In genomic region chr1:43373034-43373940, GRCh38 we compare ENCODE assay signal across 12 cellular contexts. TPM values are rescaled to one million over a fixed set of nuclear protein-coding genes. Genes with fewer than 3 reads are reported as not detected.
A peak's percentile ranks its signal among the peaks of the same experiment; 100 is the strongest.
DNase-seq lines count a peak whose midpoint lies in the region; ATAC-seq, FAIRE-seq and TF ChIP-seq lines count a peak whose summit lies in the region.
"Had no signal": no experiment of that assay in that cellular context is flagged by ENCODE, and none has a peak within 500 bp of the region (broad histone marks: within the 10 kb centered on the region; RNA-seq: fewer than 3 reads in every experiment).

No MANE protein-coding gene starts in this region.

- intact Hi-C loops in A673 (cut with micrococcal nuclease; ENCODE audit: unreplicated experiment) = no loop called here

- no peak overlapping the region for H3K23ac ChIP-seq in H9 (ENCODE audit: insufficient read length, low read depth, low read length)

- H3K4me1 Mint-ChIP-seq in H9 = peaks cover 8% of the 10 kb centered on the region in 2 experiments

- no peak overlapping the region for H2AFZ ChIP-seq in H9 (ENCODE audit: low read length)

- no peak overlapping the region; the same call in 1 of the 2 replicates for H3K14ac ChIP-seq in H9 (ENCODE audit: insufficient read depth, low read length)

- H3K56ac ChIP-seq in H9 (ENCODE audit: insufficient read length, low read depth, low read length) = no peak overlapping the region

- H4K91ac ChIP-seq in H9 (ENCODE audit: insufficient read length, low read depth, low read length) = no peak overlapping the region

- no peak for TF ChIP-seq CTCF in A549 (IDR thresholded peaks at IDR 0.05)
- TF ChIP-seq CTCF in A673 (conservative IDR thresholded peaks at IDR 0.05; ENCODE audit: low read depth, low read length) = no peak
- TF ChIP-seq CTCF in H9 (conservative IDR thresholded peaks at IDR 0.05) = no peak

- no peak overlapping the region for H3K4ac ChIP-seq in H9 (ENCODE audit: low read depth, low read length)

- no peak overlapping the region for H3K9ac ChIP-seq in H9 (ENCODE audit: extremely low read depth, insufficient read length, low read length)
- H3K9ac ChIP-seq: BLaER1 treated with 17β-estradiol and CSF1 and Interleukin-3, amounts not matched to agents 10 nM and 100 nM had no signal

- H3K27me3 ChIP-seq in layer of hippocampus (ENCODE audit: control insufficient read depth, insufficient read depth, low read length) (no peaks in the 10 kb centered on the region), A673 (replicated peaks; ENCODE audit: insufficient read depth, low read depth, low read length, poor library complexity) (no peaks in the 10 kb centered on the region), H9 (ENCODE audit: insufficient read depth, low read length) (no peaks in the 10 kb centered on the region)
- H3K27me3 ChIP-seq: BLaER1 treated with 17β-estradiol and CSF1 and Interleukin-3, amounts not matched to agents 10 nM and 100 nM; testis had no signal

- ATAC-seq in A549 (peak; percentile 69 to 73), GM19023 (IDR thresholded peaks at IDR 0.05; ENCODE audit: unreplicated experiment) (no peak)

- H2BK20ac ChIP-seq in H9 (ENCODE audit: low read depth, low read length, poor library complexity, severe bottlenecking) = no peak overlapping the region

- peaks cover 6% of the 10 kb centered on the region for H3K23me2 ChIP-seq in H9 (ENCODE audit: insufficient read length, low read depth, low read length, poor library complexity, severe bottlenecking)

- H3K27ac ChIP-seq in A549 = peak overlapping the region; percentile 81 to 86
- H3K27ac ChIP-seq in layer of hippocampus (ENCODE audit: low read depth, low read length) = peak overlapping the region; percentile 53
- H3K27ac ChIP-seq in A673 (ENCODE audit: low read depth, low read length, poor library complexity, severe bottlenecking) = no peak overlapping the region
- H3K27ac ChIP-seq in H9 (ENCODE audit: insufficient read length, low read depth, low read length) = no peak overlapping the region
- H3K27ac ChIP-seq: testis had no signal

- no peak overlapping the region for H4K5ac ChIP-seq in H9 (ENCODE audit: insufficient read length, low read depth, low read length)

- H3K9me3 ChIP-seq in A549 (no peaks in the 10 kb centered on the region), A673 (ENCODE audit: low read depth, low read length, poor library complexity, severe bottlenecking) (no peaks in the 10 kb centered on the region), H9 (ENCODE audit: control insufficient read depth, low read depth, low read length) (no peaks in the 10 kb centered on the region)
- H3K9me3 ChIP-seq: BLaER1 treated with 17β-estradiol and CSF1 and Interleukin-3, amounts not matched to agents 10 nM and 100 nM; testis had no signal

- no peaks in the 10 kb centered on the region for H3K36me3 Mint-ChIP-seq in H9 (ENCODE audit: insufficient read depth in 1 of 3, low read depth in 3 of 3)

- FAIRE-seq in A549 (lab: Jason Lieb, UNC) (no peak), HTR-8/SVneo (lab: Jason Lieb, UNC) (no peak)

- H2BK5ac ChIP-seq in H9 (ENCODE audit: insufficient read length, low read length) = no peak overlapping the region

- CTCF ChIA-PET in A549 (lab: Yijun Ruan, JAX) = interaction anchor here (1.9 kb wide), 1 partner anchor 10 kb away, joined by 7 read pairs; no protein-coding TSS in a partner anchor
- CTCF ChIA-PET in A673 (lab: Charles Lee) = no interaction called here

- TF ChIP-seq EP300 in A549 (IDR thresholded peaks at IDR 0.05) = no peak; a peak in 1 of 5 replicates

- no peak for TF ChIP-seq RAD21 in A549 (conservative IDR thresholded peaks at IDR 0.05 in 1 of 2, IDR thresholded peaks at IDR 0.05 in 1 of 2)

- no peak overlapping the region for H3K27ac Mint-ChIP-seq in H9

- H3K4me1 ChIP-seq in A549 (peaks cover 45% of the 10 kb centered on the region), A673 (ENCODE audit: insufficient read depth, low read length, poor library complexity, severe bottlenecking) (peaks cover 6% of the 10 kb centered on the region), H9 (ENCODE audit: insufficient read depth, low read length) (no peaks in the 10 kb centered on the region; the same call in 1 of the 2 replicates)

- BruUV-seq in A673 (replicated peaks; lab: Mats Ljungman, UMichigan) = no TSS peak

- no peaks in the 10 kb centered on the region for H3K36me3 ChIP-seq in A673 (ENCODE audit: insufficient read depth, low read length, poor library complexity, severe bottlenecking)

- H3K18ac ChIP-seq in H9 (ENCODE audit: insufficient read length, low read depth, low read length) = no peak overlapping the region

- H2AK5ac ChIP-seq in H9 (ENCODE audit: insufficient read length, low read length) = no peak overlapping the region

- H3K4me3 ChIP-seq in A549 (no peak overlapping the region), A673 (ENCODE audit: low read depth, low read length, poor library complexity, severe bottlenecking) (no peak overlapping the region)
- H3K4me3 ChIP-seq: BLaER1 treated with 17β-estradiol and CSF1 and Interleukin-3, amounts not matched to agents 10 nM and 100 nM; testis had no signal

- H2BK15ac ChIP-seq in H9 (ENCODE audit: low read depth, low read length) = no peak overlapping the region

- peak overlapping the region; percentile 77 for H3K4me2 ChIP-seq in A549
- no peak overlapping the region for H3K4me2 ChIP-seq in H9 (ENCODE audit: insufficient read depth, insufficient read length, low read length)

- H4K20me1 ChIP-seq in H9 (ENCODE audit: control insufficient read depth, insufficient read depth, insufficient read length) = no peaks in the 10 kb centered on the region

- no peak for TF ChIP-seq POLR2A in A549 (IDR thresholded peaks at IDR 0.05; ENCODE audit: low read length)

- no peaks in the 10 kb centered on the region for H3K27me3 Mint-ChIP-seq in H9 (ENCODE audit: low read depth)

- DNase-seq in A549 (ENCODE audit: low read depth in 1 of 2, low spot score in 1 of 2) (peak; percentile 48 to 67), HTR-8/SVneo (ENCODE audit: insufficient read length, low spot score) (peak; percentile 31), cerebellar cortex (ENCODE audit: low spot score) (peak; percentile 57), A673 (ENCODE audit: low spot score) (no peak), H9 (no peak), NCI-H1092 (lab: John Stamatoyannopoulos, UW) (no peak)
- DNase-seq: stimulated activated CD4-positive, alpha-beta T cell treated with anti-CD3 and anti-CD28 coated beads, Interleukin-15, amount 100 ng/mL, for 24 hours; testis had no signal

- H3K4me3 Mint-ChIP-seq in H9 = no peak overlapping the region

- H3K9me3 Mint-ChIP-seq in H9 = no peaks in the 10 kb centered on the region

- H4K8ac ChIP-seq in H9 (replicated peaks; ENCODE audit: insufficient read length, low read depth, low read length) = no peak overlapping the region

- no peaks in the 10 kb centered on the region for H3K79me2 ChIP-seq in H9 (ENCODE audit: insufficient read depth, low read length)

- H2BK120ac ChIP-seq in H9 (ENCODE audit: low read depth, low read length, poor library complexity, severe bottlenecking) = no peak overlapping the region

- no peak overlapping the region for H3T11ph ChIP-seq in H9 (ENCODE audit: low read length)

- POLR2A ChIA-PET in A549 (lab: Yijun Ruan, JAX) (interaction anchor here (0.9 to 1.9 kb wide), 2 partner anchors 12 to 15 kb away, joined by 3 to 8 read pairs; partner anchors contain the start of gene CDC20), A673 (lab: Charles Lee; ENCODE audit: low non-redundant PET) (no interaction called here)

- no peak overlapping the region for H2BK12ac ChIP-seq in H9 (ENCODE audit: insufficient read length, low read depth, low read length)

- no peaks in the 10 kb centered on the region for H3K79me1 ChIP-seq in H9 (ENCODE audit: insufficient read depth, low read depth, low read length, poor library complexity, severe bottlenecking)

- WGBS in A549 (ENCODE audit: missing lambda C conversion rate) = 2% methylated on average over 4 of the region's 4 CpGs
- WGBS in H9 (ENCODE audit: extremely low coverage, insufficient read length, low lambda C conversion rate) = no CpG with 5 or more reads among the region's 4 CpGs

RNA-seq across cellular contexts. Expression of gene ELOVL1, which starts 5.5 kb away (rescaled TPM):
- polyA plus RNA-seq in A549 (2011; rRNA removed) (124 and 147 TPM in 2 replicates), A549 (2017; fragmentation: RNase III; extraction: RNeasy Plus Mini Kit Qiagen cat#74134 plus additional on column Dnase treatment) (96.6 to 105 TPM (median 104 TPM) in 3 replicates)
- polyA plus RNA-seq in A549 (2012; cell fraction: cytosol; rRNA removed) = 138 and 175 TPM in 2 replicates
- polyA plus RNA-seq in A549 (2012; cell fraction: nucleus; rRNA removed) = 148 and 157 TPM in 2 replicates
- 90.1 and 90.3 TPM in 2 replicates for polyA minus RNA-seq in A549 (2011; rRNA and poly(A)+ RNA removed)
- total RNA-seq in A673 (2021) (47.4 and 53.7 TPM in 2 replicates), H9 (2021) (20.7 and 21.6 TPM in 2 replicates)

RNA-seq across cellular contexts. Expression of gene CDC20, which starts 14.5 kb away (rescaled TPM):
- polyA plus RNA-seq in A549 (2011; rRNA removed) (73.8 and 91.5 TPM in 2 replicates), A549 (2017; fragmentation: RNase III; extraction: RNeasy Plus Mini Kit Qiagen cat#74134 plus additional on column Dnase treatment) (106 to 141 TPM (median 116 TPM) in 3 replicates)
- polyA plus RNA-seq in A549 (2012; cell fraction: cytosol; rRNA removed) = 287 and 317 TPM in 2 replicates
- 359 and 455 TPM in 2 replicates for polyA plus RNA-seq in A549 (2012; cell fraction: nucleus; rRNA removed)
- 147 and 162 TPM in 2 replicates for polyA minus RNA-seq in A549 (2011; rRNA and poly(A)+ RNA removed)
- total RNA-seq in A673 (2021) (296 and 309 TPM in 2 replicates), H9 (2021) (246 and 251 TPM in 2 replicates)

RNA-seq across cellular contexts. Expression of gene MED8, which starts 16.3 kb away (rescaled TPM):
- polyA plus RNA-seq in A549 (2011; rRNA removed) (33.9 and 40.4 TPM in 2 replicates), A549 (2017; fragmentation: RNase III; extraction: RNeasy Plus Mini Kit Qiagen cat#74134 plus additional on column Dnase treatment) (21.8 to 26.0 TPM (median 23.4 TPM) in 3 replicates)
- polyA plus RNA-seq in A549 (2012; cell fraction: cytosol; rRNA removed) = 20.2 TPM in 2 replicates
- polyA plus RNA-seq in A549 (2012; cell fraction: nucleus; rRNA removed) = 11.0 and 15.1 TPM in 2 replicates
- 22.2 and 23.1 TPM in 2 replicates for polyA minus RNA-seq in A549 (2011; rRNA and poly(A)+ RNA removed)
- total RNA-seq in A673 (2021) (36.7 TPM in 2 replicates), H9 (2021) (19.1 and 23.0 TPM in 2 replicates)

RNA-seq across cellular contexts. Expression of gene SZT2, which starts 16.4 kb away (rescaled TPM):
- polyA plus RNA-seq in A549 (2011; rRNA removed) (6.5 and 10.4 TPM in 2 replicates), A549 (2017; fragmentation: RNase III; extraction: RNeasy Plus Mini Kit Qiagen cat#74134 plus additional on column Dnase treatment) (6.1 to 7.4 TPM (median 7.3 TPM) in 3 replicates)
- polyA plus RNA-seq in A549 (2012; cell fraction: cytosol; rRNA removed) = 5.1 and 6.9 TPM in 2 replicates
- 30.4 and 35.8 TPM in 2 replicates for polyA plus RNA-seq in A549 (2012; cell fraction: nucleus; rRNA removed)
- 38.9 and 42.4 TPM in 2 replicates for polyA minus RNA-seq in A549 (2011; rRNA and poly(A)+ RNA removed)
- total RNA-seq in A673 (2021) (27.9 and 34.6 TPM in 2 replicates), H9 (2021) (14.8 and 16.8 TPM in 2 replicates)

RNA-seq across cellular contexts. Expression of gene MPL, which starts 35.7 kb away (rescaled TPM):
- polyA plus RNA-seq in A549 (2011; rRNA removed) = not detected in 2 replicates
- polyA plus RNA-seq in A549 (2012; cell fraction: cytosol; rRNA removed) = 0.04 TPM in 1 of 2 replicates, not detected in the other
- not detected in 2 replicates for polyA plus RNA-seq in A549 (2012; cell fraction: nucleus; rRNA removed)
- not detected in 3 replicates for polyA plus RNA-seq in A549 (2017; fragmentation: RNase III; extraction: RNeasy Plus Mini Kit Qiagen cat#74134 plus additional on column Dnase treatment)
- polyA minus RNA-seq in A549 (2011; rRNA and poly(A)+ RNA removed) = not detected in 2 replicates
- total RNA-seq in A673 (2021) = not detected in 2 replicates
- total RNA-seq in H9 (2021) = 0.35 TPM in 1 of 2 replicates, not detected in the other
- total RNA-seq: T-helper 2 cell treated with Interferon-gamma antibody and Interleukin-4, amounts not matched to agents 100 ng/mL and 5 ng/mL, for 36 hours had no signal

Comparison
In these comparisons a context has a peak if more than half of its experiments do, and no peak if none do; other contexts are left out.
1. DNase-seq: peak in A549 (2 of 2), HTR-8/SVneo (single experiment) and cerebellar cortex (single experiment); none in A673 (single experiment), H9 (single experiment) and NCI-H1092 (single experiment).
2. H3K27ac ChIP-seq: peak in A549 (2 of 2) and layer of hippocampus (single experiment); none in A673 (single experiment) and H9 (single experiment).